Comparison of ENCODE assay signal across 13 cellular contexts in the genomic region with DNA sequence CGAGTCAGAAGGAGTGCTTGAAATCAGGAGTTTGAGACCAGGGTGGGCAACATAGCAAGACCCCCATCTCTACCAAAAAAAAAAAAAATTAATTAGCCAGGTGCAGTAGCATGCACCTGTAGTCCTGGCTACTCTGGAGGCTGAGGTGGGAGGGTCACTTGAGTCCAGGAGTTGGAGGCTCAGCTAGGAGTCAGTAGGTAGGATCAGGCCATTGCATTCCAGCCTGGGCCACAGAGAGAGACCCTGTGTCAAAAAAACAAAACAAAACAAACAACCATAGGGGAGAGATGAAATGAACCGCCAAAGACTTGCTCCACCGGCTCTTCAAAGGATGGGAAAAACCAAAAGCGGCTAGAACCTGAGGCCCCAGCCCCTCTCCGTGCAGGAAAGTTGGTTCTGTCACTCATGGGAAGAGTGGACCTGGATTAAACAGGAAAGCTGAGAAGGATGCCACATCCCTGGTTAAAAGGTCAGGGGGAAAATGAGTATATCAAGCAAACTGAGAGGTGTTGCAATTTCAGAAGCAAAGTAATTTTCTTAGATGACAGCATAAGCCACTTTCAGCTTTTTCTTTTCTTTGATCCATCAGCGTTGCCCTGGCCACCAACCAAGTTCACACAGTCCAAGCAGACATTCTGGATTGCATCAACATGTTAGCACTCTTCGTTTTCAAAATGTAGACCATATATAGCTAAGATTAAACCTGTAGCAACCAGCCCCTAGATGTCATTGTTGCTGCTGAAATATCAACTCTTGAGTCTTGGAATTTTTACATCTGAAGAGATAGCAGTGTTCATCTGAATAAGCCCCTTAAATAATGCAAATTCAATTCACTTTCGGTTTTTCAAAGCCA. TPM values are rescaled to one million over a fixed set of nuclear protein-coding genes. Genes with fewer than 3 reads are reported as not detected.
DNase-seq lines count a peak whose midpoint lies in the region; ATAC-seq, FAIRE-seq and TF ChIP-seq lines count a peak whose summit lies in the region.
"Had no signal": no experiment of that assay in that cellular context is flagged by ENCODE, and none has a peak within 500 bp of the region (broad histone marks: within the 10 kb centered on the region; RNA-seq: fewer than 3 reads in every experiment).

No MANE protein-coding gene starts in this region.

- no peaks in the 10 kb centered on the region for H3K36me3 Mint-ChIP-seq in progenitor cell of endocrine pancreas (ENCODE audit: insufficient read depth)

- H3K27ac Mint-ChIP-seq in progenitor cell of endocrine pancreas = no peak overlapping the region

- no peaks in the 10 kb centered on the region for H3K27me3 ChIP-seq in bronchial epithelial cell (ENCODE audit: control insufficient read depth, insufficient read depth, low read length)
- H3K27me3 ChIP-seq: upper lobe of left lung had no signal

- no peak overlapping the region for H3K4me3 Mint-ChIP-seq in progenitor cell of endocrine pancreas (ENCODE audit: low read depth)

- FAIRE-seq in bronchial epithelial cell (lab: Jason Lieb, UNC) = no peak

- H3K4me3 ChIP-seq in bronchial epithelial cell (ENCODE audit: low read depth, low read length) = no peak overlapping the region
- H3K4me3 ChIP-seq: mucosa of descending colon had no signal

- no peaks in the 10 kb centered on the region for H3K9me3 Mint-ChIP-seq in progenitor cell of endocrine pancreas (ENCODE audit: low read depth)

- ATAC-seq in stimulated activated naive CD8-positive, alpha-beta T cell treated with anti-CD3 and anti-CD28 coated beads, Interleukin-15, Interleukin-2, amounts not matched to agents 100 U/mL and 50 U/mL, for 24 hours = no peak
- no peak for ATAC-seq in HG03342 (IDR thresholded peaks at IDR 0.05; ENCODE audit: unreplicated experiment)
- ATAC-seq: mucosa of descending colon had no signal

- no peaks in the 10 kb centered on the region for H3K4me1 Mint-ChIP-seq in progenitor cell of endocrine pancreas (ENCODE audit: low read depth)

- no peaks in the 10 kb centered on the region for H3K36me3 ChIP-seq in bronchial epithelial cell (ENCODE audit: control insufficient read depth, insufficient read depth, low read length)
- H3K36me3 ChIP-seq: upper lobe of left lung had no signal

- DNase-seq in NOMO-1 treated with DMSO at 0.1 percent for 48 hours (lab: John Stamatoyannopoulos, UW; ENCODE audit: unreplicated experiment) (peak; percentile 11), NOMO-1 treated with dmso at 0.1 percent for 144 hours (lab: John Stamatoyannopoulos, UW; ENCODE audit: unreplicated experiment) (no peak), bronchial epithelial cell (ENCODE audit: low read depth) (peak; percentile 27), islet precursor cell (peak; percentile 2), ureter (ENCODE audit: low spot score) (peak; percentile 28), progenitor cell of endocrine pancreas (ENCODE audit: low spot score, unreplicated experiment) (no peak)
- no peak for DNase-seq in stimulated activated naive CD8-positive, alpha-beta T cell treated with anti-CD3 and anti-CD28 coated beads, Interleukin-15, Interleukin-2, amounts not matched to agents 100 U/mL and 50 U/mL, for 24 hours
- DNase-seq: ACHN; activated naive CD4-positive, alpha-beta T cell treated with Interleukin-2 at 50 U/mL for 16 hours; mucosa of descending colon; stimulated activated CD4-positive, alpha-beta T cell treated with anti-CD3 and anti-CD28 coated beads, Interleukin-1b, Interleukin-23, amount 100 ng/mL, for 48 hours; upper lobe of left lung had no signal

- peaks cover 18% of the 10 kb centered on the region for H3K27me3 Mint-ChIP-seq in progenitor cell of endocrine pancreas

- TF ChIP-seq CTCF in bronchial epithelial cell (IDR thresholded peaks at IDR 0.05; ENCODE audit: insufficient read depth, low read length, severe bottlenecking) (no peak), progenitor cell of endocrine pancreas (IDR thresholded peaks at IDR 0.05; ENCODE audit: unreplicated experiment) (no peak)

RNA-seq across cellular contexts. Expression of gene ZNF507, which starts 8.9 kb away (rescaled TPM):
- total RNA-seq in bronchial epithelial cell (7.0 and 7.1 TPM in 2 replicates), ureter (37.5 TPM), progenitor cell of endocrine pancreas (42.3 and 43.2 TPM in 2 replicates)

Comparison
In these comparisons a context has a peak if more than half of its experiments do, and no peak if none do; other contexts are left out.
1. DNase-seq: peak in NOMO-1 treated with DMSO at 0.1 percent for 48 hours (single experiment), bronchial epithelial cell (single experiment), islet precursor cell (single experiment) and ureter (single experiment); none in NOMO-1 treated with dmso at 0.1 percent for 144 hours (single experiment), progenitor cell of endocrine pancreas (single experiment) and stimulated activated naive CD8-positive, alpha-beta T cell treated with anti-CD3 and anti-CD28 coated beads, Interleukin-15, Interleukin-2, amounts not matched to agents 100 U/mL and 50 U/mL, for 24 hours (single experiment).